Comparison of ENCODE assay signal across 10 cellular contexts in genomic region chr7:32259917-32260596, GRCh38.
DNase-seq lines count a peak whose midpoint lies in the region; ATAC-seq and TF ChIP-seq lines count a peak whose summit lies in the region.
"Had no signal": no experiment of that assay in that cellular context is flagged by ENCODE, and none has a peak within 500 bp of the region (broad histone marks: within the 10 kb centered on the region; RNA-seq: fewer than 3 reads in every experiment).

No MANE protein-coding gene starts in this region.

- peaks cover 4% of the 10 kb centered on the region for H3K27me3 Mint-ChIP-seq in endothelial cell (ENCODE audit: unreplicated experiment)
- H3K27me3 Mint-ChIP-seq: activated CD8-positive, alpha-beta memory T cell treated with anti-CD3 and anti-CD28 coated beads, Interleukin-2, amount 10 ng/mL, durations not matched to agents 7 days and 5 days had no signal

- TF ChIP-seq CTCF in endothelial cell (IDR thresholded peaks at IDR 0.05; ENCODE audit: unreplicated experiment) = no peak

- no peaks in the 10 kb centered on the region for H3K9me3 Mint-ChIP-seq in endothelial cell (ENCODE audit: unreplicated experiment)

- H3K27ac Mint-ChIP-seq in endothelial cell (ENCODE audit: unreplicated experiment) = no peak overlapping the region
- H3K27ac Mint-ChIP-seq: activated CD8-positive, alpha-beta memory T cell treated with anti-CD3 and anti-CD28 coated beads, Interleukin-2, amount 10 ng/mL, durations not matched to agents 7 days and 5 days had no signal

- ATAC-seq in GM19043 (IDR thresholded peaks at IDR 0.05; ENCODE audit: low read depth, unreplicated experiment) = peak; percentile 89
- ATAC-seq in HG02763 (IDR thresholded peaks at IDR 0.05; ENCODE audit: unreplicated experiment) = peak; percentile 90
- peak; percentile 82 for ATAC-seq in HG03571 (IDR thresholded peaks at IDR 0.05; ENCODE audit: unreplicated experiment)
- ATAC-seq: activated CD8-positive, alpha-beta memory T cell treated with anti-CD3 and anti-CD28 coated beads, Interleukin-2, amount 10 ng/mL, durations not matched to agents 7 days and 5 days had no signal

- H3K36me3 Mint-ChIP-seq in endothelial cell (ENCODE audit: low read depth, unreplicated experiment) = no peaks in the 10 kb centered on the region
- H3K36me3 Mint-ChIP-seq: activated CD8-positive, alpha-beta memory T cell treated with anti-CD3 and anti-CD28 coated beads, Interleukin-2, amount 10 ng/mL, durations not matched to agents 7 days and 5 days had no signal

- no peak overlapping the region for H3K4me3 Mint-ChIP-seq in endothelial cell (ENCODE audit: unreplicated experiment)
- H3K4me3 Mint-ChIP-seq: activated CD8-positive, alpha-beta memory T cell treated with anti-CD3 and anti-CD28 coated beads, Interleukin-2, amount 10 ng/mL, durations not matched to agents 7 days and 5 days had no signal

- no peaks in the 10 kb centered on the region for H3K4me1 Mint-ChIP-seq in endothelial cell (ENCODE audit: unreplicated experiment)
- H3K4me1 Mint-ChIP-seq: activated CD8-positive, alpha-beta memory T cell treated with anti-CD3 and anti-CD28 coated beads, Interleukin-2, amount 10 ng/mL, durations not matched to agents 7 days and 5 days had no signal

- peak; percentile 91 for DNase-seq in DMS153 treated with DMSO at 0.1 percent for 48 hours (lab: John Stamatoyannopoulos, UW; ENCODE audit: unreplicated experiment)
- DNase-seq in inferior parietal cortex (ENCODE audit: extremely low spot score) = no peak
- no peak for DNase-seq in NCI-H1092 treated with DMSO at 0.1 percent for 48 hours (lab: John Stamatoyannopoulos, UW)
- DNase-seq in HCEC 1CT = no peak
- DNase-seq in endothelial cell (ENCODE audit: low spot score) = no peak
- DNase-seq: activated CD8-positive, alpha-beta memory T cell treated with anti-CD3 and anti-CD28 coated beads, Interleukin-2, amount 10 ng/mL, durations not matched to agents 7 days and 5 days; SJCRH30 had no signal
